In the genomic region with DNA sequence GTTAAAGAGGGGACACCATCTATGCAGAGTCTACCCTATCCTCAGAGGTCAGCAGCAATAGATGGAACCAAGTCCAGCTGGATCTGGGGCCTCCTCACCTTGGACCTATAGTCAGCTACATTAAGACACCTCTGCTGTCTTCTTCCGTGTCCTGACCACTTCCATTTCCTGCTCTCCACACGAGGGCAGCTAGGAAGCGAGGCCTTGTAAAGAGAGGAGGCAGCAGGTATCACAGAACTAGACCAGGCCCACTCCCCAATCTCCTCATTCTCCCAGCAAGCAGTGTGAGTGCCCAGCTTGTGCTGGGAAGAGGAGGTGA, we compare ENCODE assay signal across 1 cellular context.
TF ChIP-seq lines count a peak whose summit lies in the region.

No MANE protein-coding gene starts in this region.

TF ChIP-seq in H1, 55 proteins besides CTCF, POLR2A, EP300 and RAD21:
- TF ChIP-seq FOSL1 (IDR thresholded peaks at IDR 0.05; ENCODE audit: insufficient read depth, low read depth, low read length) (no peak), SUZ12 (IDR thresholded peaks at IDR 0.05; ENCODE audit: low read length) (no peak), POU5F1 (IDR thresholded peaks at IDR 0.05; ENCODE audit: low read depth, low read length) (no peak), GTF2F1 (IDR thresholded peaks at IDR 0.05; ENCODE audit: borderline replicate concordance, low read depth, low read length) (no peak), SIX5 (IDR thresholded peaks at IDR 0.05; ENCODE audit: low read depth, low read length) (no peak), RBBP5 (IDR thresholded peaks at IDR 0.05; ENCODE audit: borderline replicate concordance, low read depth, low read length) (no peak), SIN3A (conservative IDR thresholded peaks at IDR 0.05 in 1 of 2, IDR thresholded peaks at IDR 0.05 in 1 of 2; ENCODE audit: low read depth in 1 of 2, low read length in 2 of 2) (no peak), TAF7 (optimal IDR thresholded peaks at IDR 0.05; ENCODE audit: borderline replicate concordance, low read depth, low read length) (no peak), RNF2 (IDR thresholded peaks at IDR 0.05; ENCODE audit: borderline replicate concordance, low read depth, low read length, missing control alignments, poor library complexity, severe bottlenecking) (no peak), CREB1 (IDR thresholded peaks at IDR 0.05) (no peak), HDAC6 (IDR thresholded peaks at IDR 0.05; ENCODE audit: low read depth, low read length) (no peak)
TF ChIP-seq in H1: peak in this region for 0.
